3 cellular contexts compared by ENCODE assay signal in the genomic region with DNA sequence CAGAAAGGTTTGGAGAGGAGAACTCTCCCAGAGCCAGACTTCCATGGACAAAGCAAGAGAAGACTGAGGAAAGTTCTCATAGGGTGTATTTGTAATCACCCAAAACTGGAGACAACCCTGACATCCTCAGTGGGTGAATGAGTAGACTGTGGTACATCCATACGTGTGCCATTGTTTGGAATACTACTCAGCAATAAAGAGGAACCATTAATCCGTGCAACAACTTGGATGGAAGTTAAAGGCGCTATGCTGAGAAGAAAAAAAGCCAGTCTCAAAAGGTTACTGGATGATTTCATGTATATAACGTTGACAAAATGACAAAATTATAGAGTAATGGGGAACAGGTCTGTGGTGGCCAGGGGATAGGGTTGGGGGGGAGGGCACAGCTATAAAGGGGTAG.
TF ChIP-seq lines count a peak whose summit lies in the region.

No MANE protein-coding gene starts in this region.

TF ChIP-seq in SK-N-SH treated with all-trans-retinoic acid at 6 μM for 48 hours, 23 proteins besides CTCF, POLR2A, EP300 and RAD21:
- TF ChIP-seq ZNF565 (CRISPR knock-in tag; conservative IDR thresholded peaks at IDR 0.05; ENCODE audit: low read depth) (no peak), ZNF8 (CRISPR knock-in tag; IDR thresholded peaks at IDR 0.05) (peak; percentile 96)

TF ChIP-seq in SK-N-SH, 30 proteins besides CTCF, POLR2A, EP300 and RAD21:
- TF ChIP-seq, protein P1, sequence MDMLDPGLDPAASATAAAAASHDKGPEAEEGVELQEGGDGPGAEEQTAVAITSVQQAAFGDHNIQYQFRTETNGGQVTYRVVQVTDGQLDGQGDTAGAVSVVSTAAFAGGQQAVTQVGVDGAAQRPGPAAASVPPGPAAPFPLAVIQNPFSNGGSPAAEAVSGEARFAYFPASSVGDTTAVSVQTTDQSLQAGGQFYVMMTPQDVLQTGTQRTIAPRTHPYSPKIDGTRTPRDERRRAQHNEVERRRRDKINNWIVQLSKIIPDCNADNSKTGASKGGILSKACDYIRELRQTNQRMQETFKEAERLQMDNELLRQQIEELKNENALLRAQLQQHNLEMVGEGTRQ (IDR thresholded peaks at IDR 0.05; ENCODE audit: borderline replicate concordance, low read depth, low read length) = no peak
- TF ChIP-seq, protein P2, sequence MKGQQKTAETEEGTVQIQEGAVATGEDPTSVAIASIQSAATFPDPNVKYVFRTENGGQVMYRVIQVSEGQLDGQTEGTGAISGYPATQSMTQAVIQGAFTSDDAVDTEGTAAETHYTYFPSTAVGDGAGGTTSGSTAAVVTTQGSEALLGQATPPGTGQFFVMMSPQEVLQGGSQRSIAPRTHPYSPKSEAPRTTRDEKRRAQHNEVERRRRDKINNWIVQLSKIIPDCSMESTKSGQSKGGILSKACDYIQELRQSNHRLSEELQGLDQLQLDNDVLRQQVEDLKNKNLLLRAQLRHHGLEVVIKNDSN (IDR thresholded peaks at IDR 0.05; ENCODE audit: borderline replicate concordance, low read depth) = no peak
- TF ChIP-seq NRF1 (IDR thresholded peaks at IDR 0.05; ENCODE audit: low read depth, low read length) (no peak), EZH2phosphoT487 (IDR thresholded peaks at IDR 0.05; ENCODE audit: borderline replicate concordance, low read depth) (no peak), FOXM1 (IDR thresholded peaks at IDR 0.05; ENCODE audit: low read depth) (no peak)
- TF ChIP-seq, protein P3, sequence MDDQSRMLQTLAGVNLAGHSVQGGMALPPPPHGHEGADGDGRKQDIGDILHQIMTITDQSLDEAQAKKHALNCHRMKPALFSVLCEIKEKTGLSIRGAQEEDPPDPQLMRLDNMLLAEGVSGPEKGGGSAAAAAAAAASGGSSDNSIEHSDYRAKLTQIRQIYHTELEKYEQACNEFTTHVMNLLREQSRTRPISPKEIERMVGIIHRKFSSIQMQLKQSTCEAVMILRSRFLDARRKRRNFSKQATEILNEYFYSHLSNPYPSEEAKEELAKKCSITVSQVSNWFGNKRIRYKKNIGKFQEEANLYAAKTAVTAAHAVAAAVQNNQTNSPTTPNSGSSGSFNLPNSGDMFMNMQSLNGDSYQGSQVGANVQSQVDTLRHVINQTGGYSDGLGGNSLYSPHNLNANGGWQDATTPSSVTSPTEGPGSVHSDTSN (IDR thresholded peaks at IDR 0.05) = no peak

TF ChIP-seq in K562, 482 proteins besides CTCF, POLR2A, EP300 and RAD21 (continues in another document):
- TF ChIP-seq YBX1 (IDR thresholded peaks at IDR 0.05) (no peak), YY1 (IDR thresholded peaks at IDR 0.05; ENCODE audit: borderline replicate concordance in 1 of 3, control insufficient read depth in 1 of 3, extremely low read depth in 1 of 3, insufficient read depth in 3 of 3, insufficient read length in 1 of 3, insufficient replicate concordance in 2 of 3, low read depth in 1 of 3, low read length in 2 of 3) (no peak), ZC3H8 (IDR thresholded peaks at IDR 0.05) (no peak), RBM25 (IDR thresholded peaks at IDR 0.05; ENCODE audit: low read depth, low read length, severe bottlenecking) (peak; percentile 52), ZNF507 (tag; conservative IDR thresholded peaks at IDR 0.05) (no peak), NCOA1 (IDR thresholded peaks at IDR 0.05; ENCODE audit: low read depth) (no peak), ZNF121 (CRISPR knock-in tag; conservative IDR thresholded peaks at IDR 0.05) (no peak), ZNF354B (CRISPR knock-in tag; IDR thresholded peaks at IDR 0.05) (no peak), HMGN3 (IDR thresholded peaks at IDR 0.05; ENCODE audit: borderline replicate concordance, extremely low read depth, insufficient read length, low read depth, low read length) (no peak), ADNP (tag; IDR thresholded peaks at IDR 0.05) (0 out of 2 replicates have a peak, but pooled peaks have one; percentile 55), PCBP2 (IDR thresholded peaks at IDR 0.05; ENCODE audit: low read depth, low read length, poor library complexity, severe bottlenecking) (no peak), RBM17 (IDR thresholded peaks at IDR 0.05; ENCODE audit: borderline replicate concordance, low read depth, low read length) (no peak), POLR3A (IDR thresholded peaks at IDR 0.05; ENCODE audit: borderline replicate concordance, extremely low read depth, insufficient read depth, insufficient read length) (no peak), HDAC6 (IDR thresholded peaks at IDR 0.05; ENCODE audit: low read depth, low read length) (no peak), MEIS2 (IDR thresholded peaks at IDR 0.05; ENCODE audit: partially characterized antibody) (no peak), HIVEP1 (CRISPR knock-in tag; IDR thresholded peaks at IDR 0.05) (peak; percentile 56; the same call in 1 of the 2 replicates), KDM1A (IDR thresholded peaks at IDR 0.05) (peak in 1 of 2 experiments; percentile 50; a peak in 2 of 4 replicates), POLR2G (IDR thresholded peaks at IDR 0.05; ENCODE audit: low read depth, low read length) (no peak), MIER1 (IDR thresholded peaks at IDR 0.05; ENCODE audit: low read depth) (no peak), SETDB1 (IDR thresholded peaks at IDR 0.05; ENCODE audit: low read length) (no peak), ATF1 (CRISPR knock-in tag; IDR thresholded peaks at IDR 0.05) (no peak), ATF1 (tag; IDR thresholded peaks at IDR 0.05) (no peak), SMAD4 (CRISPR knock-in tag; conservative IDR thresholded peaks at IDR 0.05) (0 out of 2 replicates have a peak, but pooled peaks have one; percentile 18), MAFG (tag; conservative IDR thresholded peaks at IDR 0.05) (no peak), MYNN (IDR thresholded peaks at IDR 0.05) (no peak), MYNN (CRISPR knock-in tag; IDR thresholded peaks at IDR 0.05) (no peak), WHSC1 (IDR thresholded peaks at IDR 0.05; ENCODE audit: low read length) (no peak), CSDE1 (IDR thresholded peaks at IDR 0.05) (no peak), NFE2 (IDR thresholded peaks at IDR 0.05; ENCODE audit: low read depth) (no peak), RAD51 (IDR thresholded peaks at IDR 0.05; ENCODE audit: borderline replicate concordance, low read depth) (no peak), ZBED1 (IDR thresholded peaks at IDR 0.05) (no peak), NR4A1 (CRISPR knock-in tag; IDR thresholded peaks at IDR 0.05) (no peak), NR4A1 (tag; IDR thresholded peaks at IDR 0.05) (0 out of 2 replicates have a peak, but pooled peaks have one; percentile 22), FUS (optimal IDR thresholded peaks at IDR 0.05; ENCODE audit: low read depth, low read length) (no peak), PTTG1 (tag; IDR thresholded peaks at IDR 0.05; ENCODE audit: low read depth) (peak; percentile 41; the same call in 1 of the 2 replicates), SNRNP70 (optimal IDR thresholded peaks at IDR 0.05; ENCODE audit: low read depth, low read length) (no peak), BCOR (IDR thresholded peaks at IDR 0.05) (peak; percentile 43; the same call in 1 of the 2 replicates), MTA1 (IDR thresholded peaks at IDR 0.05; ENCODE audit: borderline replicate concordance) (no peak), CBX3 (IDR thresholded peaks at IDR 0.05; ENCODE audit: borderline replicate concordance in 1 of 2, low read length in 2 of 2) (peak in 1 of 2 experiments; percentile 49; a peak in 1 of 3 replicates), MECOM (CRISPR knock-in tag; IDR thresholded peaks at IDR 0.05) (0 out of 2 replicates have a peak, but pooled peaks have one; percentile 23), HNRNPUL1 (IDR thresholded peaks at IDR 0.05; ENCODE audit: low read length) (no peak), ZKSCAN3 (CRISPR knock-in tag; IDR thresholded peaks at IDR 0.05) (no peak), CREM (IDR thresholded peaks at IDR 0.05; ENCODE audit: low read depth) (no peak), TCFL5 (CRISPR knock-in tag; conservative IDR thresholded peaks at IDR 0.05) (no peak), ELF1 (tag; IDR thresholded peaks at IDR 0.05) (0 out of 2 replicates have a peak, but pooled peaks have one; percentile 13), ZNF146 (CRISPR knock-in tag; IDR thresholded peaks at IDR 0.05; ENCODE audit: unreplicated experiment) (peak; percentile 92), ZFP1 (CRISPR knock-in tag; IDR thresholded peaks at IDR 0.05) (no peak), PTRF (tag; IDR thresholded peaks at IDR 0.05) (0 out of 2 replicates have a peak, but pooled peaks have one; percentile 38), BCL6 (CRISPR knock-in tag; IDR thresholded peaks at IDR 0.05) (no peak)
- TF ChIP-seq, protein P4, sequence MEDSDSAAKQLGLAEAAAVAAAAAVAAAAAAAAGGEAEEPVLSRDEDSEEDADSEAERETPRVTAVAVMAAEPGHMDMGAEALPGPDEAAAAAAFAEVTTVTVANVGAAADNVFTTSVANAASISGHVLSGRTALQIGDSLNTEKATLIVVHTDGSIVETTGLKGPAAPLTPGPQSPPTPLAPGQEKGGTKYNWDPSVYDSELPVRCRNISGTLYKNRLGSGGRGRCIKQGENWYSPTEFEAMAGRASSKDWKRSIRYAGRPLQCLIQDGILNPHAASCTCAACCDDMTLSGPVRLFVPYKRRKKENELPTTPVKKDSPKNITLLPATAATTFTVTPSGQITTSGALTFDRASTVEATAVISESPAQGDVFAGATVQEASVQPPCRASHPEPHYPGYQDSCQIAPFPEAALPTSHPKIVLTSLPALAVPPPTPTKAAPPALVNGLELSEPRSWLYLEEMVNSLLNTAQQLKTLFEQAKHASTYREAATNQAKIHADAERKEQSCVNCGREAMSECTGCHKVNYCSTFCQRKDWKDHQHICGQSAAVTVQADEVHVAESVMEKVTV (CRISPR knock-in tag; IDR thresholded peaks at IDR 0.05) = no peak
- TF ChIP-seq, protein P5, sequence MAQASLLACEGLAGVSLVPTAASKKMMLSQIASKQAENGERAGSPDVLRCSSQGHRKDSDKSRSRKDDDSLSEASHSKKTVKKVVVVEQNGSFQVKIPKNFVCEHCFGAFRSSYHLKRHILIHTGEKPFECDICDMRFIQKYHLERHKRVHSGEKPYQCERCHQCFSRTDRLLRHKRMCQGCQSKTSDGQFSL (CRISPR knock-in tag; IDR thresholded peaks at IDR 0.05) = no peak
- TF ChIP-seq, protein P5 (tag; IDR thresholded peaks at IDR 0.05) = peak in 1 of 2 experiments; percentile 26; a peak in 1 of 4 replicates
- TF ChIP-seq, protein P6, sequence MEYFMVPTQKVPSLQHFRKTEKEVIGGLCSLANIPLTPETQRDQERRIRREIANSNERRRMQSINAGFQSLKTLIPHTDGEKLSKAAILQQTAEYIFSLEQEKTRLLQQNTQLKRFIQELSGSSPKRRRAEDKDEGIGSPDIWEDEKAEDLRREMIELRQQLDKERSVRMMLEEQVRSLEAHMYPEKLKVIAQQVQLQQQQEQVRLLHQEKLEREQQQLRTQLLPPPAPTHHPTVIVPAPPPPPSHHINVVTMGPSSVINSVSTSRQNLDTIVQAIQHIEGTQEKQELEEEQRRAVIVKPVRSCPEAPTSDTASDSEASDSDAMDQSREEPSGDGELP (CRISPR knock-in tag; IDR thresholded peaks at IDR 0.05; ENCODE audit: borderline replicate concordance) = no peak
- TF ChIP-seq, protein P7, sequence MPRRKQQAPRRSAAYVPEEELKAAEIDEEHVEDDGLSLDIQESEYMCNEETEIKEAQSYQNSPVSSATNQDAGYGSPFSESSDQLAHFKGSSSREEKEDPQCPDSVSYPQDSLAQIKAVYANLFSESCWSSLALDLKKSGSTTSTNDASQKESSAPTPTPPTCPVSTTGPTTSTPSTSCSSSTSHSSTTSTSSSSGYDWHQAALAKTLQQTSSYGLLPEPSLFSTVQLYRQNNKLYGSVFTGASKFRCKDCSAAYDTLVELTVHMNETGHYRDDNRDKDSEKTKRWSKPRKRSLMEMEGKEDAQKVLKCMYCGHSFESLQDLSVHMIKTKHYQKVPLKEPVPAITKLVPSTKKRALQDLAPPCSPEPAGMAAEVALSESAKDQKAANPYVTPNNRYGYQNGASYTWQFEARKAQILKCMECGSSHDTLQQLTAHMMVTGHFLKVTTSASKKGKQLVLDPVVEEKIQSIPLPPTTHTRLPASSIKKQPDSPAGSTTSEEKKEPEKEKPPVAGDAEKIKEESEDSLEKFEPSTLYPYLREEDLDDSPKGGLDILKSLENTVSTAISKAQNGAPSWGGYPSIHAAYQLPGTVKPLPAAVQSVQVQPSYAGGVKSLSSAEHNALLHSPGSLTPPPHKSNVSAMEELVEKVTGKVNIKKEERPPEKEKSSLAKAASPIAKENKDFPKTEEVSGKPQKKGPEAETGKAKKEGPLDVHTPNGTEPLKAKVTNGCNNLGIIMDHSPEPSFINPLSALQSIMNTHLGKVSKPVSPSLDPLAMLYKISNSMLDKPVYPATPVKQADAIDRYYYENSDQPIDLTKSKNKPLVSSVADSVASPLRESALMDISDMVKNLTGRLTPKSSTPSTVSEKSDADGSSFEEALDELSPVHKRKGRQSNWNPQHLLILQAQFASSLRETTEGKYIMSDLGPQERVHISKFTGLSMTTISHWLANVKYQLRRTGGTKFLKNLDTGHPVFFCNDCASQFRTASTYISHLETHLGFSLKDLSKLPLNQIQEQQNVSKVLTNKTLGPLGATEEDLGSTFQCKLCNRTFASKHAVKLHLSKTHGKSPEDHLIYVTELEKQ (CRISPR knock-in tag; IDR thresholded peaks at IDR 0.05) = no peak
- TF ChIP-seq, protein P8, sequence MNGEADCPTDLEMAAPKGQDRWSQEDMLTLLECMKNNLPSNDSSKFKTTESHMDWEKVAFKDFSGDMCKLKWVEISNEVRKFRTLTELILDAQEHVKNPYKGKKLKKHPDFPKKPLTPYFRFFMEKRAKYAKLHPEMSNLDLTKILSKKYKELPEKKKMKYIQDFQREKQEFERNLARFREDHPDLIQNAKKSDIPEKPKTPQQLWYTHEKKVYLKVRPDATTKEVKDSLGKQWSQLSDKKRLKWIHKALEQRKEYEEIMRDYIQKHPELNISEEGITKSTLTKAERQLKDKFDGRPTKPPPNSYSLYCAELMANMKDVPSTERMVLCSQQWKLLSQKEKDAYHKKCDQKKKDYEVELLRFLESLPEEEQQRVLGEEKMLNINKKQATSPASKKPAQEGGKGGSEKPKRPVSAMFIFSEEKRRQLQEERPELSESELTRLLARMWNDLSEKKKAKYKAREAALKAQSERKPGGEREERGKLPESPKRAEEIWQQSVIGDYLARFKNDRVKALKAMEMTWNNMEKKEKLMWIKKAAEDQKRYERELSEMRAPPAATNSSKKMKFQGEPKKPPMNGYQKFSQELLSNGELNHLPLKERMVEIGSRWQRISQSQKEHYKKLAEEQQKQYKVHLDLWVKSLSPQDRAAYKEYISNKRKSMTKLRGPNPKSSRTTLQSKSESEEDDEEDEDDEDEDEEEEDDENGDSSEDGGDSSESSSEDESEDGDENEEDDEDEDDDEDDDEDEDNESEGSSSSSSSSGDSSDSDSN (IDR thresholded peaks at IDR 0.05; ENCODE audit: borderline replicate concordance in 1 of 2, low read depth in 2 of 2, low read length in 2 of 2) = no peak
- TF ChIP-seq, protein P9, sequence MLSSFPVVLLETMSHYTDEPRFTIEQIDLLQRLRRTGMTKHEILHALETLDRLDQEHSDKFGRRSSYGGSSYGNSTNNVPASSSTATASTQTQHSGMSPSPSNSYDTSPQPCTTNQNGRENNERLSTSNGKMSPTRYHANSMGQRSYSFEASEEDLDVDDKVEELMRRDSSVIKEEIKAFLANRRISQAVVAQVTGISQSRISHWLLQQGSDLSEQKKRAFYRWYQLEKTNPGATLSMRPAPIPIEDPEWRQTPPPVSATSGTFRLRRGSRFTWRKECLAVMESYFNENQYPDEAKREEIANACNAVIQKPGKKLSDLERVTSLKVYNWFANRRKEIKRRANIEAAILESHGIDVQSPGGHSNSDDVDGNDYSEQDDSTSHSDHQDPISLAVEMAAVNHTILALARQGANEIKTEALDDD (IDR thresholded peaks at IDR 0.05) = no peak
